In the genomic region with DNA sequence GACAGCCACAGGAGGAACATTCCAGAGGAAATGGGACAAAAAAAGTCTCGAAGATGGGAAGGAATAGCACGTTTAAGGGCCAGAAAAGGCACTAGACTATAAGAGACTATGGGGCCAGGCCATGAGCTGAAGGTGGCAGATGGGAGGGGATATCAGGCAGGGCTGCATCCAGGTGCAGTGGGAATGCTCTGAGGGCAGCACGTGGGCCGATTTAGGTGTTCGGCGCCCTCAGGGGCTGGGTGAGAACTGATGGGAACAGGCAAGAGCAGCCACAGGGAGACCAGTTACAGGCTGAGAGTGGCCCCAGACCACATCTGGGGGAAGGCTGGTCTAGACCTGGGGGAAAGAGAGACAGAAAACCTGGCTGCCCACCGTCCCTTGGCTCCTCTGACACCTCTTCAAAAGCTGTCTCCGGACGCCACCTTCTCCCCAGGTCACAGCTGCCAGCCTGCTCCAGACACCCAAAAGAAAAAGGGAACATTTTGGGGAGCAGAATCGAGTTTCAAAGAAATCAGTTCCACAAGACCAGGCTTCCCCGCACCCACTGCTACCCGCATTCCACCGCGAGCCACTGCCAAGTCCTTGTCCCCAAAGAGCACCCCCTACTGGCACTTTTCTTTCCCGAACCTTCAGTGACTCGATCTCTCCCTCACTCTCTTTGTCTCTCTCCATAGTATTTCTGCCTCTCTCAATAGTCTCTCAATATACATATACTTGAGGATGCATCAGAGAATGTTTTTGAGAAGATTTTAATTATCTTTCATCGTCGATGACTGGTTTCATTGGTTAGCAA, we compare ENCODE assay signal across 1 cellular context.
TF ChIP-seq lines count a peak whose summit lies in the region.

No MANE protein-coding gene starts in this region.

TF ChIP-seq in HepG2, 621 proteins besides CTCF, POLR2A, EP300 and RAD21:
- TF ChIP-seq, protein P1, sequence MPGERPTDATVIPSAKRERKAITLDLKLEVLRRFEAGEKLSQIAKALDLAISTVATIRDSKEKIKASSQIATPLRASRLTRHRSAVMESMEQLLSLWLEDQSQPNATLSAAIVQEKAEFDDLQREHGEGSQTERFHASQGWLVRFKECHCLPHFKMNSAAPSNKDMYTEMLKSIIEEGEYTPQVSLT (CRISPR knock-in tag; IDR thresholded peaks at IDR 0.05; ENCODE audit: borderline replicate concordance, low read depth) = no peak
- peak; percentile 93 for TF ChIP-seq ZNF329 (CRISPR knock-in tag; IDR thresholded peaks at IDR 0.05; ENCODE audit: low read depth)
TF ChIP-seq in HepG2: peak in this region for 1.
